23 cellular contexts compared by ENCODE assay signal in genomic region chr12:80634903-80635302, GRCh38.
"Had no signal": no experiment of that assay in that cellular context is flagged by ENCODE, and none has a peak within 500 bp of the region (broad histone marks: within the 10 kb centered on the region; RNA-seq: fewer than 3 reads in every experiment).

No MANE protein-coding gene starts in this region.

- DNase-seq: activated CD4-positive, alpha-beta T cell treated with anti-CD3 and anti-CD28 coated beads for 1 hour; activated CD4-positive, alpha-beta T cell treated with anti-CD3 and anti-CD28 coated beads, Interleukin-2, amount 50 U/mL, for 1 hour; activated CD8-positive, alpha-beta T cell treated with anti-CD3 and anti-CD28 coated beads, Interleukin-2, amount 10 ng/mL, durations not matched to agents 7 days and 5 days; activated gamma-delta T cell treated with Interleukin-2 at 50 U/mL for 16 hours; anterior cingulate cortex; body of pancreas; cortex of kidney; foreskin keratinocyte; kidney; left lung; mammary epithelial cell; midbrain; retina; stimulated activated CD4-positive, alpha-beta T cell treated with anti-CD3 and anti-CD28 coated beads, Interleukin-1b, Interleukin-23, amount 100 ng/mL, for 48 hours; substantia nigra had no signal

- H3K9me3 ChIP-seq: body of pancreas, left lung, tibial nerve had no signal

- H3K27ac ChIP-seq: body of pancreas, cardiac muscle cell, epithelial cell of prostate, foreskin keratinocyte, left lung, tibial nerve had no signal

- H3K9me3 Mint-ChIP-seq: activated T-helper 1 cell treated with anti-CD3 and anti-CD28 coated beads, Interleukin-12 subunit alpha, Interleukin-12 subunit beta, Interleukin-2, Interleukin-4 antibody, amounts not matched to agents 30 ng/mL and 10 ng/mL and 1 ng/mL, durations not matched to agents 14 hours and 24 hours and 36 hours; neural crest cell; T-helper 2 cell treated with Interferon-gamma antibody and Interleukin-4, amounts not matched to agents 5 μg/mL and 100 μg/mL, for 36 hours had no signal

- H3K4me1 Mint-ChIP-seq: activated naive CD4-positive, alpha-beta T cell treated with anti-CD3 and anti-CD28 coated beads, Interleukin-2, amount 50 U/mL, for 24 hours had no signal

- H3K27ac Mint-ChIP-seq: activated CD8-positive, alpha-beta T cell treated with anti-CD3 and anti-CD28 coated beads, Interleukin-2, amount 10 ng/mL, durations not matched to agents 7 days and 5 days; activated naive CD4-positive, alpha-beta T cell treated with anti-CD3 and anti-CD28 coated beads, Interleukin-2, amount 50 U/mL, for 24 hours; activated T-helper 1 cell treated with anti-CD3 and anti-CD28 coated beads, Interleukin-12 subunit alpha, Interleukin-12 subunit beta, Interleukin-2, Interleukin-4 antibody, amounts not matched to agents 30 ng/mL and 10 ng/mL and 1 ng/mL, durations not matched to agents 14 hours and 24 hours and 36 hours; stimulated activated naive CD8-positive, alpha-beta T cell treated with anti-CD3 and anti-CD28 coated beads, Interleukin-15, Interleukin-2, amounts not matched to agents 100 ng/mL and 50 ng/mL, for 24 hours; T-helper 2 cell treated with Interferon-gamma antibody and Interleukin-4, amounts not matched to agents 5 μg/mL and 100 μg/mL, for 36 hours had no signal

- H3K36me3 Mint-ChIP-seq: activated naive CD4-positive, alpha-beta T cell treated with anti-CD3 and anti-CD28 coated beads, Interleukin-2, amount 50 U/mL, for 24 hours had no signal

- H3K27me3 ChIP-seq: body of pancreas, cardiac muscle cell, foreskin keratinocyte, left lung, tibial nerve had no signal

- H3K4me3 ChIP-seq: body of pancreas, cardiac muscle cell, left lung, tibial nerve had no signal

- H3K4me1 ChIP-seq: body of pancreas, foreskin keratinocyte, left lung, tibial nerve had no signal

- H3K36me3 ChIP-seq: cardiac muscle cell, left lung, tibial nerve had no signal

- H3K4me3 Mint-ChIP-seq: activated CD8-positive, alpha-beta T cell treated with anti-CD3 and anti-CD28 coated beads, Interleukin-2, amount 10 ng/mL, durations not matched to agents 7 days and 5 days; activated naive CD4-positive, alpha-beta T cell treated with anti-CD3 and anti-CD28 coated beads, Interleukin-2, amount 50 U/mL, for 24 hours; activated T-helper 1 cell treated with anti-CD3 and anti-CD28 coated beads, Interleukin-12 subunit alpha, Interleukin-12 subunit beta, Interleukin-2, Interleukin-4 antibody, amounts not matched to agents 30 ng/mL and 10 ng/mL and 1 ng/mL, durations not matched to agents 14 hours and 24 hours and 36 hours; neural crest cell; stimulated activated naive CD8-positive, alpha-beta T cell treated with anti-CD3 and anti-CD28 coated beads, Interleukin-15, Interleukin-2, amounts not matched to agents 100 ng/mL and 50 ng/mL, for 24 hours; T-helper 2 cell treated with Interferon-gamma antibody and Interleukin-4, amounts not matched to agents 5 μg/mL and 100 μg/mL, for 36 hours had no signal

- H3K27me3 Mint-ChIP-seq: activated naive CD4-positive, alpha-beta T cell treated with anti-CD3 and anti-CD28 coated beads, Interleukin-2, amount 50 U/mL, for 24 hours; stimulated activated naive CD8-positive, alpha-beta T cell treated with anti-CD3 and anti-CD28 coated beads, Interleukin-15, Interleukin-2, amounts not matched to agents 100 ng/mL and 50 ng/mL, for 24 hours had no signal

- ATAC-seq: activated CD8-positive, alpha-beta T cell treated with anti-CD3 and anti-CD28 coated beads, Interleukin-2, amount 10 ng/mL, durations not matched to agents 7 days and 5 days; body of pancreas; foreskin keratinocyte; left lung had no signal
